ENCODE assay signal across 8 cellular contexts in the genomic region with DNA sequence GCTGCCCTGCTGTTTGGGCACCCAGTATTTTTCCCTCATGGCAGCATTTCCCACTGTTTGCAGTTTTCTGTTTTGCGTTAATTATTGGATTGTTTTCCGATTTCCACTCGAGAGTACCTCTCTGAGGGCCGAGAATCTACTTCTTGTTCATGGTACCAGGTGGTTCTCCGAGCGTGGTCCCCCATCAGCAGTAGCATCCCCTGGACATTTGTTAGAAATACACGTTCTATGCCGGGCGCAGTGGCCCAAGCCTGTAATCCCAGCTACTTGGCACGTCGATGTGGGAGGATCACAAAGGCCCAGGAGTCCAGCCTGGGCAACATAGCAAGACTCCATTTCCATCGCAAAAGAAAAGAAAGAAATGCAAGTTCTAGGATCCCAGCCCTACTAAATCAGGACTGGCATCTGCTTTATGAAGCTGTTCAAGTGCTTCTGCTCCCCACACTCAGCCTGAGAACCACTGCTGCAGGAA. TPM values are rescaled to one million over a fixed set of nuclear protein-coding genes. Genes with fewer than 3 reads are reported as not detected.
DNase-seq lines count a peak whose midpoint lies in the region; ATAC-seq, FAIRE-seq and TF ChIP-seq lines count a peak whose summit lies in the region.

No MANE protein-coding gene starts in this region.

- CTCF ChIA-PET in HepG2 (lab: Yijun Ruan, JAX; ENCODE audit: low intra/inter-chr PET ratio, low total read pairs): interaction anchor here (0.9 kb wide), 1 partner anchor 186 kb away, joined by 4 read pairs; no protein-coding TSS in a partner anchor

- intact Hi-C loops in HepG2 (cut with micrococcal nuclease; ENCODE audit: unreplicated experiment): no loop called here
- intact Hi-C loops in tibial artery (cut with DNase I; ENCODE audit: low total_unique reads): no loop called here

- no TSS peak for BruUV-seq in HepG2 (replicated peaks; lab: Mats Ljungman, UMichigan)

- in situ Hi-C loops in HepG2 (cut with HindIII; ENCODE audit: extremely low pct_ligation_motif_present, low pct_unique_long_range_greater_than_20kb): no loop called here

- no peaks in the 10 kb centered on the region for H3K9me3 Mint-ChIP-seq in activated T-cell treated with anti-CD3 and anti-CD28 coated beads, Interleukin-2, amount 50 U/mL, for 4 hours
- no peaks in the 10 kb centered on the region for H3K9me3 Mint-ChIP-seq in astrocyte (ENCODE audit: unreplicated experiment)

- peak overlapping the region; percentile 94 for H3K9ac ChIP-seq in astrocyte (ENCODE audit: low read length)
- peak overlapping the region; percentile 80 for H3K9ac ChIP-seq in HepG2 (ENCODE audit: insufficient read depth, low read depth, low read length)

- H3K27me3 Mint-ChIP-seq in activated T-cell treated with anti-CD3 and anti-CD28 coated beads, Interleukin-2, amount 50 U/mL, for 4 hours (ENCODE audit: low read depth): no peaks in the 10 kb centered on the region
- H3K27me3 Mint-ChIP-seq in astrocyte (ENCODE audit: low read depth, unreplicated experiment): peaks cover 3% of the 10 kb centered on the region

- no peaks in the 10 kb centered on the region for H3K27me3 ChIP-seq in astrocyte (ENCODE audit: insufficient read depth, low read length)
- no peaks in the 10 kb centered on the region; a peak in 1 of 5 replicates for H3K27me3 ChIP-seq in HepG2 (ENCODE audit: control insufficient read depth in 1 of 2, insufficient read depth in 2 of 2, low read length in 2 of 2)
- no peaks in the 10 kb centered on the region for H3K27me3 ChIP-seq in tibial artery

- H3K36me3 ChIP-seq in astrocyte (ENCODE audit: insufficient read depth, low read length) (peaks cover 28% of the 10 kb centered on the region), HepG2 (replicated peaks in 1 of 2; ENCODE audit: control insufficient read depth in 1 of 2, insufficient read depth in 2 of 2, low read length in 2 of 2) (peaks cover 20 to 40% of the 10 kb centered on the region in 2 experiments), tibial artery (peaks cover 16 to 39% (median 31%) of the 10 kb centered on the region in 3 donors)

- H4K20me1 ChIP-seq in astrocyte (ENCODE audit: insufficient read depth, low read length) (peaks cover 49% of the 10 kb centered on the region), HepG2 (ENCODE audit: insufficient read depth, low read length) (peaks cover 7% of the 10 kb centered on the region; the same call in 1 of the 2 replicates)

- peak overlapping the region; percentile 92 for H3K27ac Mint-ChIP-seq in astrocyte (ENCODE audit: unreplicated experiment)

- FAIRE-seq in astrocyte (lab: Jason Lieb, UNC) (no peak), HepG2 (lab: Jason Lieb, UNC) (no peak)

- no peak for TF ChIP-seq POLR2A in HepG2 (IDR thresholded peaks at IDR 0.05; ENCODE audit: insufficient read depth in 1 of 2, low read depth in 2 of 2, low read length in 2 of 2)

- peaks cover 12% of the 10 kb centered on the region for H3K4me1 ChIP-seq in astrocyte (ENCODE audit: insufficient read depth, low read length)
- H3K4me1 ChIP-seq in HepG2 (ENCODE audit: insufficient read depth, low read length): peaks cover 12% of the 10 kb centered on the region
- H3K4me1 ChIP-seq in tibial artery: peaks cover 0 to 17% (median 12%) of the 10 kb centered on the region in 4 donors

- H3K4me3 Mint-ChIP-seq in activated T-cell treated with anti-CD3 and anti-CD28 coated beads, Interleukin-2, amount 50 U/mL, for 4 hours: peak overlapping the region; percentile 98
- H3K4me3 Mint-ChIP-seq in astrocyte (ENCODE audit: unreplicated experiment): peak overlapping the region; percentile 98

- H3K4me2 ChIP-seq in astrocyte (ENCODE audit: low read length): peak overlapping the region; percentile 100
- H3K4me2 ChIP-seq in HepG2 (ENCODE audit: low read depth, low read length): peak overlapping the region; percentile 84

- H3K9me3 ChIP-seq in astrocyte (ENCODE audit: insufficient read depth, low read depth, low read length) (no peaks in the 10 kb centered on the region), HepG2 (ENCODE audit: low read length) (no peaks in the 10 kb centered on the region), tibial artery (no peaks in the 10 kb centered on the region)

- under 1% methylated on average over 12 of the region's 12 CpGs for WGBS in HepG2 (ENCODE audit: low lambda C conversion rate)

- no peak for ATAC-seq in activated T-cell treated with anti-CD3 and anti-CD28 coated beads, Interleukin-2, amount 50 U/mL, for 4 hours
- ATAC-seq in HepG2 (no peak), GM21619 (IDR thresholded peaks at IDR 0.05; ENCODE audit: unreplicated experiment) (no peak), GM21786 (IDR thresholded peaks at IDR 0.05; ENCODE audit: unreplicated experiment) (no peak)

- H2AFZ ChIP-seq in astrocyte (ENCODE audit: low read depth, low read length): peak overlapping the region; percentile 86
- H2AFZ ChIP-seq in HepG2 (ENCODE audit: low read length): no peak overlapping the region

- peak overlapping the region; percentile 95 for H3K4me3 ChIP-seq in astrocyte (ENCODE audit: insufficient read depth, low read depth, low read length)
- peak overlapping the region; percentile 75 to 95 (median 86) for H3K4me3 ChIP-seq in HepG2 (replicated peaks in 1 of 3; ENCODE audit: insufficient read depth in 1 of 3, low read depth in 2 of 3, low read length in 3 of 3)
- peak overlapping the region; percentile 82 to 99 for H3K4me3 ChIP-seq in tibial artery

- H3K4me1 Mint-ChIP-seq in activated T-cell treated with anti-CD3 and anti-CD28 coated beads, Interleukin-2, amount 50 U/mL, for 4 hours (ENCODE audit: low read depth): peaks cover 24% of the 10 kb centered on the region
- peaks cover 8% of the 10 kb centered on the region for H3K4me1 Mint-ChIP-seq in astrocyte (ENCODE audit: low read depth, unreplicated experiment)

- H3K27ac ChIP-seq in astrocyte (ENCODE audit: low read depth, low read length): peak overlapping the region; percentile 87
- H3K27ac ChIP-seq in HepG2 (ENCODE audit: extremely low read length, insufficient read depth, low read length): peak overlapping the region; percentile 58
- peak overlapping the region; percentile 81 to 86 for H3K27ac ChIP-seq in tibial artery

- DNase-seq in activated T-cell treated with anti-CD3 and anti-CD28 coated beads, Interleukin-2, amount 50 U/mL, for 4 hours: no peak
- DNase-seq in activated T-cell treated with anti-CD3 and anti-CD28 coated beads, Interleukin-2, amount 50 U/mL, for 48 hours: no peak
- DNase-seq in astrocyte (ENCODE audit: low read depth) (no peak), HepG2 (ENCODE audit: low spot score) (no peak), tibial artery (no peak), OCI-M2 (lab: John Stamatoyannopoulos, UW; ENCODE audit: unreplicated experiment) (no peak)

- peaks cover 57% of the 10 kb centered on the region for H3K79me2 ChIP-seq in astrocyte (ENCODE audit: insufficient read depth, low read length)
- peaks cover 45% of the 10 kb centered on the region for H3K79me2 ChIP-seq in HepG2 (ENCODE audit: insufficient read depth, low read length)

- TF ChIP-seq RAD21 in HepG2 (CRISPR knock-in tag; IDR thresholded peaks at IDR 0.05): no peak

- POLR2A ChIA-PET in HepG2 (lab: Yijun Ruan, JAX): interaction anchor here (0.7 to 2.7 kb wide), 3 partner anchors 12 to 130 kb away, joined by 3 to 21 read pairs (median 4); no protein-coding TSS in a partner anchor

- no peak for TF ChIP-seq CTCF in astrocyte (IDR thresholded peaks at IDR 0.05; ENCODE audit: insufficient read depth, low read depth, low read length)
- TF ChIP-seq CTCF in HepG2 (CRISPR knock-in tag; IDR thresholded peaks at IDR 0.05): no peak
- TF ChIP-seq CTCF in tibial artery (IDR thresholded peaks at IDR 0.05): no peak

- no peak for TF ChIP-seq EP300 in HepG2 (IDR thresholded peaks at IDR 0.05; ENCODE audit: low read depth in 2 of 2, low read length in 2 of 2)
- TF ChIP-seq EP300 in HepG2 (CRISPR knock-in tag; IDR thresholded peaks at IDR 0.05; ENCODE audit: borderline replicate concordance): no peak

- H3K36me3 Mint-ChIP-seq in activated T-cell treated with anti-CD3 and anti-CD28 coated beads, Interleukin-2, amount 50 U/mL, for 4 hours (ENCODE audit: insufficient read depth): peaks cover 29% of the 10 kb centered on the region
- peaks cover 19% of the 10 kb centered on the region for H3K36me3 Mint-ChIP-seq in astrocyte (ENCODE audit: low read depth, unreplicated experiment)

RNA-seq across cellular contexts. Expression of a gene that starts 0.7 kb away (rescaled TPM):
- total RNA-seq in activated T-cell treated with anti-CD3 and anti-CD28 coated beads, Interleukin-2, amount 50 U/mL, for 4 hours: 100 to 1,000 TPM; 132 to 139 (median 136) TPM
- total RNA-seq in astrocyte: 21.1 and 24.9 TPM in 2 replicates
- total RNA-seq in HepG2 (2016; rRNA removed; fragmentation: Illumina TruSeq; extraction: Trizol): 24.6 and 35.1 TPM in 2 replicates
- total RNA-seq in HepG2 (2016; cell fraction: cytosol; rRNA removed; fragmentation: Illumina TruSeq; extraction: Trizol; ENCODE audit: low read depth): 16.9 and 17.1 TPM in 2 replicates
- total RNA-seq in HepG2 (2016; cell fraction: insoluble cytoplasmic fraction; rRNA removed; fragmentation: Illumina TruSeq; extraction: Trizol): 24.1 and 32.9 TPM in 2 replicates
- total RNA-seq in HepG2 (2016; cell fraction: membrane; rRNA removed; fragmentation: Illumina TruSeq; extraction: Trizol): 10.3 and 11.2 TPM in 2 replicates
- 29.9 and 34.8 TPM in 2 replicates for total RNA-seq in HepG2 (2016; cell fraction: nucleus; rRNA removed; fragmentation: Illumina TruSeq; extraction: Trizol)
- polyA plus RNA-seq in HepG2 (2011; rRNA removed): 20.1 and 22.2 TPM in 2 replicates
- polyA plus RNA-seq in HepG2 (2011; cell fraction: cytosol; rRNA removed): 11.2 and 11.3 TPM in 2 replicates
- 110 and 114 TPM in 2 replicates for polyA plus RNA-seq in HepG2 (2011; cell fraction: nucleus; rRNA removed)
- polyA plus RNA-seq in HepG2 (2012): 22.7 and 27.0 TPM in 2 replicates
- polyA plus RNA-seq in HepG2 (2016; cell fraction: cytosol; fragmentation: Illumina TruSeq; extraction: Trizol; ENCODE audit: low read depth): 3.0 and 3.7 TPM in 2 replicates
- polyA plus RNA-seq in HepG2 (2016; cell fraction: insoluble cytoplasmic fraction; fragmentation: Illumina TruSeq; extraction: Trizol; ENCODE audit: low read depth): 25.7 and 32.8 TPM in 2 replicates
- 4.3 and 6.1 TPM in 2 replicates for polyA plus RNA-seq in HepG2 (2016; cell fraction: membrane; fragmentation: Illumina TruSeq; extraction: Trizol; ENCODE audit: low read depth)
- 70.6 and 74.1 TPM in 2 replicates for polyA plus RNA-seq in HepG2 (2016; cell fraction: nucleus; fragmentation: Illumina TruSeq; extraction: Trizol; ENCODE audit: insufficient read depth, low read depth)
- polyA minus RNA-seq in HepG2 (2011; rRNA and poly(A)+ RNA removed; ENCODE audit: low replicate concordance): 9.8 and 26.9 TPM in 2 replicates
- 5.9 and 9.7 TPM in 2 replicates for polyA minus RNA-seq in HepG2 (2011; cell fraction: cytosol; rRNA and poly(A)+ RNA removed)
- 27.0 and 37.2 TPM in 2 replicates for polyA minus RNA-seq in HepG2 (2011; cell fraction: nucleus; rRNA and poly(A)+ RNA removed)

RNA-seq across cellular contexts. Expression of a gene that starts 14.0 kb away (rescaled TPM):
- 10 to 100 TPM; 17.7 to 26.9 (median 24.5) TPM for total RNA-seq in activated T-cell treated with anti-CD3 and anti-CD28 coated beads, Interleukin-2, amount 50 U/mL, for 4 hours
- total RNA-seq in astrocyte: 22.5 and 27.7 TPM in 2 replicates
- 11.7 and 15.8 TPM in 2 replicates for total RNA-seq in HepG2 (2016; rRNA removed; fragmentation: Illumina TruSeq; extraction: Trizol)
- total RNA-seq in HepG2 (2016; cell fraction: cytosol; rRNA removed; fragmentation: Illumina TruSeq; extraction: Trizol; ENCODE audit: low read depth): 8.0 and 9.1 TPM in 2 replicates
- 11.9 and 14.9 TPM in 2 replicates for total RNA-seq in HepG2 (2016; cell fraction: insoluble cytoplasmic fraction; rRNA removed; fragmentation: Illumina TruSeq; extraction: Trizol)
- total RNA-seq in HepG2 (2016; cell fraction: membrane; rRNA removed; fragmentation: Illumina TruSeq; extraction: Trizol): 9.8 and 11.8 TPM in 2 replicates
- 6.6 and 7.1 TPM in 2 replicates for total RNA-seq in HepG2 (2016; cell fraction: nucleus; rRNA removed; fragmentation: Illumina TruSeq; extraction: Trizol)
- 94.1 and 110 TPM in 2 replicates for polyA plus RNA-seq in HepG2 (2011; rRNA removed)
- 129 and 137 TPM in 2 replicates for polyA plus RNA-seq in HepG2 (2011; cell fraction: cytosol; rRNA removed)
- polyA plus RNA-seq in HepG2 (2011; cell fraction: nucleus; rRNA removed): 53.4 and 59.2 TPM in 2 replicates
- 58.7 and 69.9 TPM in 2 replicates for polyA plus RNA-seq in HepG2 (2012)
- 34.3 and 43.0 TPM in 2 replicates for polyA plus RNA-seq in HepG2 (2016; cell fraction: cytosol; fragmentation: Illumina TruSeq; extraction: Trizol; ENCODE audit: low read depth)
- polyA plus RNA-seq in HepG2 (2016; cell fraction: insoluble cytoplasmic fraction; fragmentation: Illumina TruSeq; extraction: Trizol; ENCODE audit: low read depth): 53.0 and 57.2 TPM in 2 replicates
- 32.8 and 40.2 TPM in 2 replicates for polyA plus RNA-seq in HepG2 (2016; cell fraction: membrane; fragmentation: Illumina TruSeq; extraction: Trizol; ENCODE audit: low read depth)
- polyA plus RNA-seq in HepG2 (2016; cell fraction: nucleus; fragmentation: Illumina TruSeq; extraction: Trizol; ENCODE audit: insufficient read depth, low read depth): 34.9 and 36.2 TPM in 2 replicates
- polyA minus RNA-seq in HepG2 (2011; rRNA and poly(A)+ RNA removed; ENCODE audit: low replicate concordance): 37.2 and 51.7 TPM in 2 replicates
- polyA minus RNA-seq in HepG2 (2011; cell fraction: cytosol; rRNA and poly(A)+ RNA removed): 24.0 and 25.6 TPM in 2 replicates
- polyA minus RNA-seq in HepG2 (2011; cell fraction: nucleus; rRNA and poly(A)+ RNA removed): 9.0 and 15.4 TPM in 2 replicates
